ENCODE assay signal across 12 cellular contexts in genomic region chr12:112183591-112184021, GRCh38. TPM values are rescaled to one million over a fixed set of nuclear protein-coding genes. Genes with fewer than 3 reads are reported as not detected.
A peak's percentile ranks its signal among the peaks of the same experiment; 100 is the strongest.
DNase-seq lines count a peak whose midpoint lies in the region; ATAC-seq and TF ChIP-seq lines count a peak whose summit lies in the region.
"Had no signal": no experiment of that assay in that cellular context is flagged by ENCODE, and none has a peak within 500 bp of the region (broad histone marks: within the 10 kb centered on the region; RNA-seq: fewer than 3 reads in every experiment).

No MANE protein-coding gene starts in this region.

- H3K4me1 ChIP-seq in gastrocnemius medialis: peaks cover 11 to 16% of the 10 kb centered on the region in 2 donors

- peak overlapping the region; percentile 57 to 99 (median 94) for H3K27ac ChIP-seq in dorsolateral prefrontal cortex
- peak overlapping the region; percentile 62 to 81 (median 74) for H3K27ac ChIP-seq in gastrocnemius medialis
- H3K27ac ChIP-seq: testis had no signal

- H3K27me3 ChIP-seq in dorsolateral prefrontal cortex (no peaks in the 10 kb centered on the region), gastrocnemius medialis (no peaks in the 10 kb centered on the region)
- H3K27me3 ChIP-seq: testis had no signal

- TF ChIP-seq POLR2A in gastrocnemius medialis (IDR thresholded peaks at IDR 0.05) (peak in 1 of 2 donors; percentile 52), GM18505 (IDR thresholded peaks at IDR 0.05; ENCODE audit: borderline replicate concordance, extremely low read depth, insufficient read depth, insufficient read length) (no peak)

- peak overlapping the region in 1 of 59 donors; percentile 23 for H3K4me3 ChIP-seq in dorsolateral prefrontal cortex
- H3K4me3 ChIP-seq in gastrocnemius medialis: no peak overlapping the region

- no peaks in the 10 kb centered on the region for H3K9me3 ChIP-seq in gastrocnemius medialis
- H3K9me3 ChIP-seq: testis had no signal

- DNase-seq in dorsolateral prefrontal cortex (no peak), gastrocnemius medialis (peak; percentile 36 to 58), NCI-H510A (lab: John Stamatoyannopoulos, UW) (no peak)
- DNase-seq: activated naive CD8-positive, alpha-beta T cell treated with anti-CD3 and anti-CD28 coated beads, Interleukin-2, amount 10 ng/mL, durations not matched to agents 7 days and 5 days; CD4-positive, alpha-beta memory T cell; cortex of kidney; NCI-H226; testis had no signal

- peak; percentile 20 for ATAC-seq in GM19023 (IDR thresholded peaks at IDR 0.05; ENCODE audit: unreplicated experiment)
- ATAC-seq in HG02610 (IDR thresholded peaks at IDR 0.05; ENCODE audit: unreplicated experiment): peak; percentile 30
- ATAC-seq in gastrocnemius medialis: peak; percentile 90 to 95
- ATAC-seq in GM18505 (IDR thresholded peaks at IDR 0.05; ENCODE audit: unreplicated experiment): no peak
- ATAC-seq in GM19455 (IDR thresholded peaks at IDR 0.05; ENCODE audit: unreplicated experiment): no peak

- in situ Hi-C loops in gastrocnemius medialis (cut with MboI; ENCODE audit: low sequenced_read_pairs in 4 of 4): no loop called here

- no peak for TF ChIP-seq CTCF in dorsolateral prefrontal cortex (IDR thresholded peaks at IDR 0.05 in 54 of 56, conservative IDR thresholded peaks at IDR 0.05 in 2 of 56; ENCODE audit: low read depth in 1 of 56, partially characterized antibody in 56 of 56)
- TF ChIP-seq CTCF in gastrocnemius medialis (IDR thresholded peaks at IDR 0.05 in 4 of 5, conservative IDR thresholded peaks at IDR 0.05 in 1 of 5): no peak

- peaks cover 2 to 38% of the 10 kb centered on the region in 2 donors for H3K36me3 ChIP-seq in gastrocnemius medialis

- intact Hi-C loops in dorsolateral prefrontal cortex (cut with DNase I): loop anchor here (2.0 to 10.0 kb wide), 6 partner anchors 67 to 239 kb away; partner anchors contain the start of genes ERP29 (in 1 of the 2), HECTD4 (in 1 of the 2), NAA25 (in 1 of the 2) and TMEM116 (in 1 of the 2)
- intact Hi-C loops in gastrocnemius medialis (cut with DNase I; ENCODE audit: low total_unique reads): no loop called here

RNA-seq across cellular contexts. Expression of gene TRAFD1, which starts 58.2 kb away (rescaled TPM):
- total RNA-seq in dorsolateral prefrontal cortex (10 to 100 TPM; 15.1 to 47.9 (median 24.8) TPM), gastrocnemius medialis (10 to 100 TPM in 3 of 4 donors, 1 to 10 TPM in 1; 8.9 to 17.7 (median 14.5) TPM)

Comparison
In these comparisons a context has a peak if more than half of its experiments do, and no peak if none do; other contexts are left out.
1. ATAC-seq: peak in GM19023 (single experiment), HG02610 (single experiment) and gastrocnemius medialis (2 of 2); none in GM18505 (single experiment) and GM19455 (single experiment).
2. DNase-seq: peak in gastrocnemius medialis (2 of 2); none in dorsolateral prefrontal cortex (0 of 10) and NCI-H510A (single experiment).